In the genomic region with DNA sequence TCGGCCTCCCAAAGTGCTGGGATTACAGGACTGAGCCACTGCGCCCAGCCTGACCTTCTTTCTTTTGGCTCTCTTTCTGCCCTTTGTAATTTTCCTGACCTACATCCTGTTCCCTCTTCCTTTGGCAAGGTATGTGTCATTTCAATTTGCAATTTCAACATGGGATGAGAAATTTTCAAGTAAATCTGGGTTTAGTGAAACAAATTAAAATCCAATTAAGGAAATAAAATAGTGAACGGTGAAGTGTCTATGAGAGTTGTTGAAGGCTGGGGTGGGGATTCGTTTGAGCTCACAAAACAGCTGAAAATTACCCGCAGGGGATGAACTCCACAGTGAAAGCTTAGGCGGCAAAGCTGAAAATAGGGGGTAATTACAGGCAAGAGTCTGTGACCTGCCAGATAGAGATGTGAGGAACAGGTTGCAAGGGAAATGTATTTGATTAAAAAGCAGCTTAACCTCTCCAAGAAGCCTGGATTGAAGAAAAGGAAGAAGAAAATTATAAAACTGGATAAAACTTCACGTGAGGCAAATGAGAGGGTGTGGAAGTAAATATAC, we compare ENCODE assay signal across 18 cellular contexts.
DNase-seq lines count a peak whose midpoint lies in the region; ATAC-seq and TF ChIP-seq lines count a peak whose summit lies in the region.
"Had no signal": no experiment of that assay in that cellular context is flagged by ENCODE, and none has a peak within 500 bp of the region (broad histone marks: within the 10 kb centered on the region; RNA-seq: fewer than 3 reads in every experiment).

No MANE protein-coding gene starts in this region.

- ATAC-seq in GM23338 (no peak), HG02938 (IDR thresholded peaks at IDR 0.05; ENCODE audit: unreplicated experiment) (no peak), HG02678 (IDR thresholded peaks at IDR 0.05; ENCODE audit: unreplicated experiment) (no peak), GM21515 (IDR thresholded peaks at IDR 0.05; ENCODE audit: unreplicated experiment) (no peak)
- ATAC-seq: GM12878 had no signal

- H3K9me3 Mint-ChIP-seq in GM23338 (no peaks in the 10 kb centered on the region), nephron progenitor cell (no peaks in the 10 kb centered on the region)
- H3K9me3 Mint-ChIP-seq: CD8-positive, alpha-beta memory T cell; H9 had no signal

- no peak for TF ChIP-seq CTCF in GM23338 (conservative IDR thresholded peaks at IDR 0.05; ENCODE audit: low read depth in 2 of 2)
- no peak for TF ChIP-seq CTCF in nephron progenitor cell (IDR thresholded peaks at IDR 0.05)

- no peaks in the 10 kb centered on the region for H3K36me3 Mint-ChIP-seq in GM23338 (ENCODE audit: low read depth)
- no peaks in the 10 kb centered on the region for H3K36me3 Mint-ChIP-seq in nephron progenitor cell (ENCODE audit: low read depth)
- H3K36me3 Mint-ChIP-seq: CD8-positive, alpha-beta memory T cell had no signal

- H3K36me3 ChIP-seq in GM23338 (ENCODE audit: insufficient read depth), result no peaks in the 10 kb centered on the region
- H3K36me3 ChIP-seq: BLaER1 had no signal

- H3K4me1 Mint-ChIP-seq in GM23338 (peaks cover 13% of the 10 kb centered on the region), nephron progenitor cell (peaks cover 18% of the 10 kb centered on the region)
- H3K4me1 Mint-ChIP-seq: CD8-positive, alpha-beta memory T cell had no signal

- no peak overlapping the region for H3K4me3 ChIP-seq in GM23338
- H3K4me3 ChIP-seq: BLaER1, GM12878 had no signal

- no peaks in the 10 kb centered on the region for H4K20me1 ChIP-seq in GM23338 (replicated peaks; ENCODE audit: insufficient read depth)
- H4K20me1 ChIP-seq: BLaER1 had no signal

- no peaks in the 10 kb centered on the region for H3K4me1 ChIP-seq in GM23338 (ENCODE audit: insufficient read depth)
- H3K4me1 ChIP-seq: BLaER1, Caco-2 had no signal

- DNase-seq in NCI-H2081 (lab: John Stamatoyannopoulos, UW), result peak; percentile 5 to 39
- no peak for DNase-seq in NCI-H2081 treated with DMSO at 0.1 percent for 48 hours (lab: John Stamatoyannopoulos, UW)
- DNase-seq in GM23338 (ENCODE audit: low spot score), result no peak
- DNase-seq in NCI-H69 (lab: John Stamatoyannopoulos, UW), result peak; percentile 35
- no peak for DNase-seq in nephron progenitor cell
- DNase-seq: 8988T; AML-193; Caco-2; CD8-positive, alpha-beta memory T cell; DMS 273 treated with DMSO at 0.1 percent for 48 hours; GOT3; H9 had no signal

- H3K27ac Mint-ChIP-seq in GM23338 (no peak overlapping the region), nephron progenitor cell (peak overlapping the region; percentile 10)
- H3K27ac Mint-ChIP-seq: CD8-positive, alpha-beta memory T cell had no signal

- no peaks in the 10 kb centered on the region for H3K79me2 ChIP-seq in GM23338 (replicated peaks; ENCODE audit: insufficient read depth)

- H3K27me3 Mint-ChIP-seq in GM23338 (ENCODE audit: insufficient read depth, low read depth, poor library complexity) (peaks cover 3% of the 10 kb centered on the region), nephron progenitor cell (ENCODE audit: low read depth, poor library complexity) (peaks cover 12% of the 10 kb centered on the region)

- H2AFZ ChIP-seq in GM23338, result peak overlapping the region; percentile 70; the same call in 1 of the 2 replicates

- H3F3A ChIP-seq in GM23338 (replicated peaks; ENCODE audit: low read depth), result no peaks in the 10 kb centered on the region

- no peaks in the 10 kb centered on the region for H3K27me3 ChIP-seq in GM23338 (ENCODE audit: insufficient read depth)
- H3K27me3 ChIP-seq: BLaER1 had no signal

- H3K4me3 Mint-ChIP-seq in GM23338 (no peak overlapping the region), nephron progenitor cell (no peak overlapping the region)
- H3K4me3 Mint-ChIP-seq: CD8-positive, alpha-beta memory T cell; H9 had no signal

- no peak overlapping the region for H3K27ac ChIP-seq in GM23338 (ENCODE audit: low read depth)
- H3K27ac ChIP-seq: BLaER1, HL-60 had no signal

- no peak overlapping the region for H3K4me2 ChIP-seq in GM23338
- H3K4me2 ChIP-seq: BLaER1 had no signal

- H3K9me2 ChIP-seq in GM23338 (ENCODE audit: insufficient read depth), result no peaks in the 10 kb centered on the region

TF ChIP-seq in GM23338, 12 proteins besides CTCF, POLR2A, EP300 and RAD21 (continues in another document):
- TF ChIP-seq ZNF331 (CRISPR knock-in tag; IDR thresholded peaks at IDR 0.05; ENCODE audit: low read depth) (no peak), POLR2AphosphoS5 (IDR thresholded peaks at IDR 0.05; ENCODE audit: low read depth) (no peak), EZH2 (IDR thresholded peaks at IDR 0.05; ENCODE audit: low read depth, unreplicated experiment) (no peak), JUNB (IDR thresholded peaks at IDR 0.05; ENCODE audit: unreplicated experiment) (no peak), NANOG (IDR thresholded peaks at IDR 0.05; ENCODE audit: borderline replicate concordance) (no peak), EZH2phosphoT487 (IDR thresholded peaks at IDR 0.05; ENCODE audit: unreplicated experiment) (no peak), STAT1 (IDR thresholded peaks at IDR 0.05; ENCODE audit: unreplicated experiment) (no peak)
- TF ChIP-seq, protein P1, sequence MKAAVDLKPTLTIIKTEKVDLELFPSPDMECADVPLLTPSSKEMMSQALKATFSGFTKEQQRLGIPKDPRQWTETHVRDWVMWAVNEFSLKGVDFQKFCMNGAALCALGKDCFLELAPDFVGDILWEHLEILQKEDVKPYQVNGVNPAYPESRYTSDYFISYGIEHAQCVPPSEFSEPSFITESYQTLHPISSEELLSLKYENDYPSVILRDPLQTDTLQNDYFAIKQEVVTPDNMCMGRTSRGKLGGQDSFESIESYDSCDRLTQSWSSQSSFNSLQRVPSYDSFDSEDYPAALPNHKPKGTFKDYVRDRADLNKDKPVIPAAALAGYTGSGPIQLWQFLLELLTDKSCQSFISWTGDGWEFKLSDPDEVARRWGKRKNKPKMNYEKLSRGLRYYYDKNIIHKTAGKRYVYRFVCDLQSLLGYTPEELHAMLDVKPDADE (IDR thresholded peaks at IDR 0.05), result no peak
- TF ChIP-seq, protein P2, sequence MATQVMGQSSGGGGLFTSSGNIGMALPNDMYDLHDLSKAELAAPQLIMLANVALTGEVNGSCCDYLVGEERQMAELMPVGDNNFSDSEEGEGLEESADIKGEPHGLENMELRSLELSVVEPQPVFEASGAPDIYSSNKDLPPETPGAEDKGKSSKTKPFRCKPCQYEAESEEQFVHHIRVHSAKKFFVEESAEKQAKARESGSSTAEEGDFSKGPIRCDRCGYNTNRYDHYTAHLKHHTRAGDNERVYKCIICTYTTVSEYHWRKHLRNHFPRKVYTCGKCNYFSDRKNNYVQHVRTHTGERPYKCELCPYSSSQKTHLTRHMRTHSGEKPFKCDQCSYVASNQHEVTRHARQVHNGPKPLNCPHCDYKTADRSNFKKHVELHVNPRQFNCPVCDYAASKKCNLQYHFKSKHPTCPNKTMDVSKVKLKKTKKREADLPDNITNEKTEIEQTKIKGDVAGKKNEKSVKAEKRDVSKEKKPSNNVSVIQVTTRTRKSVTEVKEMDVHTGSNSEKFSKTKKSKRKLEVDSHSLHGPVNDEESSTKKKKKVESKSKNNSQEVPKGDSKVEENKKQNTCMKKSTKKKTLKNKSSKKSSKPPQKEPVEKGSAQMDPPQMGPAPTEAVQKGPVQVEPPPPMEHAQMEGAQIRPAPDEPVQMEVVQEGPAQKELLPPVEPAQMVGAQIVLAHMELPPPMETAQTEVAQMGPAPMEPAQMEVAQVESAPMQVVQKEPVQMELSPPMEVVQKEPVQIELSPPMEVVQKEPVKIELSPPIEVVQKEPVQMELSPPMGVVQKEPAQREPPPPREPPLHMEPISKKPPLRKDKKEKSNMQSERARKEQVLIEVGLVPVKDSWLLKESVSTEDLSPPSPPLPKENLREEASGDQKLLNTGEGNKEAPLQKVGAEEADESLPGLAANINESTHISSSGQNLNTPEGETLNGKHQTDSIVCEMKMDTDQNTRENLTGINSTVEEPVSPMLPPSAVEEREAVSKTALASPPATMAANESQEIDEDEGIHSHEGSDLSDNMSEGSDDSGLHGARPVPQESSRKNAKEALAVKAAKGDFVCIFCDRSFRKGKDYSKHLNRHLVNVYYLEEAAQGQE (IDR thresholded peaks at IDR 0.05; ENCODE audit: unreplicated experiment), result no peak

Comparison
In these comparisons a context has a peak if more than half of its experiments do, and no peak if none do; other contexts are left out.
1. DNase-seq: peak in NCI-H2081 (2 of 2) and NCI-H69 (single experiment); none in NCI-H2081 treated with DMSO at 0.1 percent for 48 hours (single experiment), GM23338 (single experiment) and nephron progenitor cell (single experiment).